In the genomic region with DNA sequence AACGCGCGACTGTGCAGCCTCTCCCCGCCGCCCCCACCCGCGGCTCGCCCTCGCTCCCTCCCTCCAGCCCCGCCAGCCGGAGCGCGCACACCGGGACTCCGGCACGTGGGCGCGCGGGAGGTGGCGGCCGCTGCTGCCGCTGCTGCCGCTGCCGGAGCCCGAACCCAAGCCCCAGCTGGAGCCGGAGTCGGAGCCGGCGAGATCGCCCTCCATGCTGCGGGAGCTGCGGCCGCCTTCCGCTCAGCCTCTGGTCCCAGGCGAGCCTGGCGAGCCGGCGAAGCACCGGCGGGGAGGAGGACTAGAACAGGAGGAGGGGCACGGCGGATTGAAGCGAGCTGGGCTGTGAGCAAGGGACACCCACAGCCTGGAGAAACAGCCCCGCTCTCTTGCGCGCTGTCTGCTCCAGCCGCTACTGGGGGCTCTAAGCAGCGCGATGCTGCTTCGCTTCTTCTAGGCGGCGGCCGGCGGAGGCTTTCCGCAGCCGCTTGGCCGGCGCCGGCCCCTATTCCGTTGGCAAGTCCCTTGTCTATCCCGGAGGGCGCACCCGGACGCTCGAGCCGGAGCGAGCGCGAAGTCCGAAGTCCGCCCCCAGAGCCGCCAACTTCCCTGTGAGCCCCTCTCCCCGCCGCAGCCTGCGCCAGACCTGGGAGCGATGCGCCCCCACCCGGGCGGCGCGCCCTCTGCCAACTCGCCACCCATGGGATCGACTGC, we compare ENCODE assay signal across 8 cellular contexts.
A peak's percentile ranks its signal among the peaks of the same experiment; 100 is the strongest.
DNase-seq lines count a peak whose midpoint lies in the region; ATAC-seq and TF ChIP-seq lines count a peak whose summit lies in the region.

No MANE protein-coding gene starts in this region.

- ATAC-seq in GM21576 (IDR thresholded peaks at IDR 0.05; ENCODE audit: unreplicated experiment) = no peak

- peaks cover 0 to 25% (median 0%) of the 10 kb centered on the region in 4 donors for H3K4me1 ChIP-seq in Peyer's patch
- H3K4me1 ChIP-seq in muscle layer of duodenum (ENCODE audit: control insufficient read depth in 1 of 2, insufficient read depth in 2 of 2, low read length in 2 of 2) = peaks cover 0 to 31% of the 10 kb centered on the region in 2 donors

- H3K4me3 ChIP-seq in Peyer's patch (peak overlapping the region in 3 of 4 donors; percentile 9 to 54 (median 43)), fibroblast of pulmonary artery (replicated peaks; ENCODE audit: low read depth, low read length) (no peak overlapping the region), muscle layer of duodenum (ENCODE audit: low read depth in 1 of 2, low read length in 2 of 2) (peak overlapping the region; percentile 35 to 72)

- TF ChIP-seq CTCF in Peyer's patch (IDR thresholded peaks at IDR 0.05) (no peak), fibroblast of pulmonary artery (IDR thresholded peaks at IDR 0.05; ENCODE audit: low read length, missing control alignments) (no peak)

- H3K9me3 ChIP-seq in Peyer's patch (no peaks in the 10 kb centered on the region), muscle layer of duodenum (ENCODE audit: control insufficient read depth in 1 of 2, low read length in 2 of 2) (no peaks in the 10 kb centered on the region)

- no peaks in the 10 kb centered on the region for H3K36me3 ChIP-seq in Peyer's patch
- no peaks in the 10 kb centered on the region for H3K36me3 ChIP-seq in muscle layer of duodenum (ENCODE audit: control insufficient read depth in 1 of 2, insufficient read depth in 2 of 2, low read length in 2 of 2)

- no peak for TF ChIP-seq POLR2A in Peyer's patch (IDR thresholded peaks at IDR 0.05)

- H3K27me3 ChIP-seq in Peyer's patch (peaks cover 0 to 4% of the 10 kb centered on the region in 2 donors), muscle layer of duodenum (ENCODE audit: low read depth, low read length) (peaks cover 28% of the 10 kb centered on the region)

- peak; percentile 4 for DNase-seq in DMS153 treated with DMSO at 0.1 percent for 48 hours (lab: John Stamatoyannopoulos, UW; ENCODE audit: unreplicated experiment)
- DNase-seq in Peyer's patch = peak in 1 of 3 donors; percentile 64
- DNase-seq in fibroblast of pulmonary artery (ENCODE audit: low read depth) = peak; percentile 15
- no peak for DNase-seq in NCI-H2107 treated with DMSO at 0.1 percent for 48 hours (lab: John Stamatoyannopoulos, UW; ENCODE audit: unreplicated experiment)
- DNase-seq in NCI-H2196 treated with DMSO at 0.1 percent for 48 hours (lab: John Stamatoyannopoulos, UW; ENCODE audit: unreplicated experiment) = no peak
- DNase-seq in activated CD4-positive, alpha-beta T cell treated with anti-CD3 and anti-CD28 coated beads for 4 hours = no peak

- H3K27ac ChIP-seq in Peyer's patch (no peak overlapping the region), muscle layer of duodenum (ENCODE audit: low read length) (no peak overlapping the region)

Comparison
In these comparisons a context has a peak if more than half of its experiments do, and no peak if none do; other contexts are left out.
1. DNase-seq: peak in DMS153 treated with DMSO at 0.1 percent for 48 hours (single experiment) and fibroblast of pulmonary artery (single experiment); none in NCI-H2107 treated with DMSO at 0.1 percent for 48 hours (single experiment), NCI-H2196 treated with DMSO at 0.1 percent for 48 hours (single experiment) and activated CD4-positive, alpha-beta T cell treated with anti-CD3 and anti-CD28 coated beads for 4 hours (0 of 2).